ENCODE assay signal across 29 cellular contexts in the genomic region with DNA sequence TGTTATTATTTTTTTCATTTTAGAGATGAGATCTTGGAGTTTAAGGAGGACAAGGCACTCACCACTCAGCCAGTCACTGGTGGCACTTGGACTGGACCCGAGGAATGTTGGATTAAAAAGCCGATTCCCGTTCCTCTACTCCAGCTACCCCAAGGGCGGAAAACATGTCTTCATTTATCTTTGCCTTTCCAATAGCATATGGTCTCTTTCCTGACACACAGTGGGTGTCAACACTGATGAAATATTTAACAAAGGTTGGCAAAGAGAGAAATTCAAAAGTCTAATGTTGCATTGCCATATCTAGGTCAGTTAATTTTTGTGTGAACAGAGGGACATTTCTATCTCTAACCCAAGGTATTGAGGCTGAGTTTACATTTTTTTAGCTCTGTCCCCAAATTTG.
"Had no signal": no experiment of that assay in that cellular context is flagged by ENCODE, and none has a peak within 500 bp of the region (broad histone marks: within the 10 kb centered on the region; RNA-seq: fewer than 3 reads in every experiment).

No MANE protein-coding gene starts in this region.

- H3K4me3 ChIP-seq: adrenal gland, ascending aorta, cardiac muscle cell had no signal

- H3K9me3 ChIP-seq: adrenal gland, ascending aorta had no signal

- H3K27me3 ChIP-seq: adrenal gland, ascending aorta, cardiac muscle cell had no signal

- H3K4me1 ChIP-seq: adrenal gland, ascending aorta had no signal

- H3K36me3 ChIP-seq: adrenal gland, ascending aorta, cardiac muscle cell had no signal

- FAIRE-seq: bronchial epithelial cell, TTC549 had no signal

- H3K27ac ChIP-seq: adrenal gland, ascending aorta, cardiac muscle cell, VCaP had no signal

- DNase-seq: activated B cell treated with CpG ODN at 0.5 μM for 24 hours; activated CD4-positive, alpha-beta memory T cell treated with anti-CD3 and anti-CD28 coated beads for 36 hours; activated CD4-positive, alpha-beta T cell treated with anti-CD3 and anti-CD28 coated beads for 4 hours; activated CD4-positive, alpha-beta T cell treated with anti-CD3 and anti-CD28 coated beads, Interleukin-2, amount 10 ng/mL, durations not matched to agents 24 days and 14 days; activated CD4-positive, alpha-beta T cell treated with anti-CD3 and anti-CD28 coated beads, Interleukin-2, amount 50 U/mL, for 1 hour; activated CD4-positive, alpha-beta T cell treated with anti-CD3 and anti-CD28 coated beads, Interleukin-2, amount 50 U/mL, for 4 hours; activated CD4-positive, CD25-positive, alpha-beta regulatory T cell treated with anti-CD3 and anti-CD28 coated beads, Interleukin-2, amount 50 U/mL, for 72 hours; activated CD8-positive, alpha-beta memory T cell treated with anti-CD3 and anti-CD28 coated beads, Interleukin-2, amount 50 U/mL, for 4 hours; activated CD8-positive, alpha-beta T cell treated with anti-CD3 and anti-CD28 coated beads for 36 hours; activated effector memory CD4-positive, alpha-beta T cell treated with anti-CD3 and anti-CD28 coated beads, Interleukin-2, amount 50 U/mL, for 16 hours; activated gamma-delta T cell treated with Interleukin-2 at 50 U/mL for 16 hours; activated naive CD4-positive, alpha-beta T cell; activated naive CD4-positive, alpha-beta T cell treated with anti-CD3 and anti-CD28 coated beads for 36 hours; activated naive CD4-positive, alpha-beta T cell treated with anti-CD3 and anti-CD28 coated beads, Interleukin-2, amount 50 U/mL, for 16 hours; activated naive CD8-positive, alpha-beta T cell treated with anti-CD3 and anti-CD28 coated beads for 36 hours; activated T-cell treated with anti-CD3 and anti-CD28 coated beads for 4 hours; activated T-cell treated with anti-CD3 and anti-CD28 coated beads, Interleukin-2, amount 50 U/mL, for 1 hour; activated T-cell treated with anti-CD3 and anti-CD28 coated beads, Interleukin-2, amount 50 U/mL, for 4 hours; activated T-cell treated with anti-CD3 and anti-CD28 coated beads, Interleukin-2, amount 50 U/mL, for 72 hours; adrenal gland; amniotic stem cell; T-helper 1 cell; T-helper 2 cell; T-helper 9 cell had no signal
